Comparison of ENCODE assay signal across 30 cellular contexts in the genomic region with DNA sequence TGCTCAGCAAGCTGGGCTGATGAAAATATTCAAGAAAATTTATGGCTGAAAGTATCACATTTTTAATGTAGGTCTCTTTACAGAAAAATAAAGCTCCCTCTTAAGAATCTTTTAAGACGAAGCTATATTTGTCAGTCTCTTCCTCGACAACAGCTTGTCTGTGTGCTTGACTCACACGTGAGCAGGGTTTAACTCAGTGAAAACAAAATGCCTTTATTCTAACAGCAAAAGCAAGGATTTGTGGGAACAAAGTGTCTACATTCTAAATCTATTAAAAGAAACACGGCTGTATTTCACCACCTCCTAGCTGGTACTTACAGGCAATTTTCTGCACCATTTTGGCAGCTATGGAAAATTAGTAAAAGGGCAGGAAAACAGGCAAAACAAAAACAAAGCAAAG.
DNase-seq lines count a peak whose midpoint lies in the region; ATAC-seq, FAIRE-seq and TF ChIP-seq lines count a peak whose summit lies in the region.
"Had no signal": no experiment of that assay in that cellular context is flagged by ENCODE, and none has a peak within 500 bp of the region (broad histone marks: within the 10 kb centered on the region; RNA-seq: fewer than 3 reads in every experiment).

No MANE protein-coding gene starts in this region.

- ATAC-seq in HG02870 (IDR thresholded peaks at IDR 0.05; ENCODE audit: unreplicated experiment): no peak
- ATAC-seq: activated T-helper 17 cell treated with anti-CD3 and anti-CD28 coated beads, Interleukin-2, amount 50 U/mL, for 72 hours; gastrocnemius medialis; HepG2; left cardiac atrium; sciatic nerve had no signal

- no peaks in the 10 kb centered on the region for H3K27me3 ChIP-seq in layer of hippocampus (ENCODE audit: control insufficient read depth, insufficient read depth, low read length)
- H3K27me3 ChIP-seq: gastrocnemius medialis, neutrophil, Peyer's patch had no signal

- peak; percentile 2 for DNase-seq in RPMI7951 (ENCODE audit: low read depth)
- peak in 2 of 61 donors; percentile 1 to 7 for DNase-seq in caudate nucleus (lab: John Stamatoyannopoulos, UW)
- DNase-seq in substantia nigra (lab: John Stamatoyannopoulos, UW): no peak
- DNase-seq in D721Med (ENCODE audit: insufficient read length, low spot score): no peak
- DNase-seq in retina: no peak
- DNase-seq: activated CD4-positive, alpha-beta memory T cell treated with anti-CD3 and anti-CD28 coated beads, Interleukin-2, amount 10 ng/mL, durations not matched to agents 7 days and 5 days; activated CD8-positive, alpha-beta memory T cell treated with anti-CD3 and anti-CD28 coated beads, Interleukin-2, amount 50 U/mL, for 4 hours; activated naive CD4-positive, alpha-beta T cell treated with anti-CD3 and anti-CD28 coated beads, Interleukin-2, amount 10 ng/mL, durations not matched to agents 7 days and 5 days; aorta; central memory CD4-positive, alpha-beta T cell; gastrocnemius medialis; left cardiac atrium; mammary epithelial cell; NCI-H1436; NCI-H2081 treated with DMSO at 0.1 percent for 48 hours; NCI-H2227 treated with DMSO at 0.1 percent for 48 hours; NCI-H69; Peyer's patch; SHP77 treated with DMSO at 0.1 percent for 48 hours; stimulated activated CD4-positive, alpha-beta T cell treated with anti-CD3 and anti-CD28 coated beads, Interleukin-12 subunit alpha, Interleukin-12 subunit beta, amount 100 ng/mL, for 4 hours; stimulated activated CD4-positive, alpha-beta T cell treated with anti-CD3 and anti-CD28 coated beads, Interleukin-2, amount 100 ng/mL, for 48 hours had no signal

- no peak for FAIRE-seq in D721Med (lab: Jason Lieb, UNC)
- FAIRE-seq: endometrium, GM12892, HepG2 had no signal

- no peak for TF ChIP-seq CTCF in D721Med (IDR thresholded peaks at IDR 0.05; ENCODE audit: insufficient read depth, missing control alignments)

- H3K27ac ChIP-seq in caudate nucleus (ENCODE audit: low read depth, low read length): peak overlapping the region; percentile 68
- H3K27ac ChIP-seq in layer of hippocampus (ENCODE audit: low read depth, low read length): peak overlapping the region; percentile 30
- peak overlapping the region; percentile 19 for H3K27ac ChIP-seq in substantia nigra (ENCODE audit: low read depth, low read length, poor library complexity, severe bottlenecking)
- H3K27ac ChIP-seq: BLaER1, gastrocnemius medialis, neutrophil, Peyer's patch had no signal
